8 cellular contexts compared by ENCODE assay signal in genomic region chr19:38852231-38853044, GRCh38. TPM values are rescaled to one million over a fixed set of nuclear protein-coding genes. Genes with fewer than 3 reads are reported as not detected.
A peak's percentile ranks its signal among the peaks of the same experiment; 100 is the strongest.
DNase-seq lines count a peak whose midpoint lies in the region; ATAC-seq, FAIRE-seq and TF ChIP-seq lines count a peak whose summit lies in the region.

No MANE protein-coding gene starts in this region.

- peak overlapping the region; percentile 90 to 98 for H3K4me3 Mint-ChIP-seq in stimulated activated naive CD8-positive, alpha-beta T cell treated with anti-CD3 and anti-CD28 coated beads, Interleukin-15, amount 100 ng/mL, for 72 hours

- H3K9me3 Mint-ChIP-seq in stimulated activated naive CD8-positive, alpha-beta T cell treated with anti-CD3 and anti-CD28 coated beads, Interleukin-15, amount 100 ng/mL, for 72 hours = no peaks in the 10 kb centered on the region

- peak; percentile 69 for FAIRE-seq in GM18507 (lab: Jason Lieb, UNC)

- H3K27me3 Mint-ChIP-seq in stimulated activated naive CD8-positive, alpha-beta T cell treated with anti-CD3 and anti-CD28 coated beads, Interleukin-15, amount 100 ng/mL, for 72 hours = no peaks in the 10 kb centered on the region

- H3K4me3 ChIP-seq in epithelial cell of esophagus (ENCODE audit: low read length) = peak overlapping the region; percentile 73

- peak overlapping the region; percentile 89 to 98 for H3K27ac Mint-ChIP-seq in stimulated activated naive CD8-positive, alpha-beta T cell treated with anti-CD3 and anti-CD28 coated beads, Interleukin-15, amount 100 ng/mL, for 72 hours

- DNase-seq in GM18507 (ENCODE audit: extremely low spot score, insufficient read length, low read depth) = no peak
- peak; percentile 66 for DNase-seq in NOMO-1 treated with dmso at 0.1 percent for 144 hours (lab: John Stamatoyannopoulos, UW; ENCODE audit: unreplicated experiment)
- DNase-seq in activated T-cell treated with anti-CD3 and anti-CD28 coated beads for 24 hours (ENCODE audit: low read depth) = peak; percentile 49
- DNase-seq in epithelial cell of esophagus (ENCODE audit: low read depth) = peak; percentile 93
- peak; percentile 52 for DNase-seq in mucosa of gallbladder (ENCODE audit: low spot score)
- peak; percentile 58 to 74 for DNase-seq in stimulated activated naive CD8-positive, alpha-beta T cell treated with anti-CD3 and anti-CD28 coated beads, Interleukin-15, amount 100 ng/mL, for 72 hours
- no peak for DNase-seq in NCI-H1048 (lab: John Stamatoyannopoulos, UW)

- TF ChIP-seq CTCF in epithelial cell of esophagus (IDR thresholded peaks at IDR 0.05; ENCODE audit: insufficient read depth, low read depth, low read length, missing control alignments) = no peak

- H3K4me1 Mint-ChIP-seq in stimulated activated naive CD8-positive, alpha-beta T cell treated with anti-CD3 and anti-CD28 coated beads, Interleukin-15, amount 100 ng/mL, for 72 hours = peaks cover 58% of the 10 kb centered on the region

- no peak for ATAC-seq in stimulated activated naive CD8-positive, alpha-beta T cell treated with anti-CD3 and anti-CD28 coated beads, Interleukin-15, amount 100 ng/mL, for 72 hours
- no peak for ATAC-seq in HG03135 (IDR thresholded peaks at IDR 0.05; ENCODE audit: unreplicated experiment)

RNA-seq across cellular contexts. Expression of gene HNRNPL, which starts 2.7 kb away (rescaled TPM):
- 284 TPM for total RNA-seq in mucosa of gallbladder

RNA-seq across cellular contexts. Expression of gene ECH1, which starts 20.8 kb away (rescaled TPM):
- total RNA-seq in mucosa of gallbladder = 205 TPM

RNA-seq across cellular contexts. Expression of gene RINL, which starts 25.6 kb away (rescaled TPM):
- 11.9 TPM for total RNA-seq in mucosa of gallbladder

RNA-seq across cellular contexts. Expression of gene LGALS4, which starts 39.7 kb away (rescaled TPM):
- total RNA-seq in mucosa of gallbladder = 1,935 TPM

RNA-seq across cellular contexts. Expression of gene SIRT2, which starts 47.0 kb away (rescaled TPM):
- total RNA-seq in mucosa of gallbladder = 63.0 TPM

Comparison
In these comparisons a context has a peak if more than half of its experiments do, and no peak if none do; other contexts are left out.
1. DNase-seq: peak in NOMO-1 treated with dmso at 0.1 percent for 144 hours (single experiment), activated T-cell treated with anti-CD3 and anti-CD28 coated beads for 24 hours (single experiment), epithelial cell of esophagus (single experiment), mucosa of gallbladder (single experiment) and stimulated activated naive CD8-positive, alpha-beta T cell treated with anti-CD3 and anti-CD28 coated beads, Interleukin-15, amount 100 ng/mL, for 72 hours (2 of 2); none in GM18507 (single experiment) and NCI-H1048 (single experiment).